29 cellular contexts compared by ENCODE assay signal in the genomic region with DNA sequence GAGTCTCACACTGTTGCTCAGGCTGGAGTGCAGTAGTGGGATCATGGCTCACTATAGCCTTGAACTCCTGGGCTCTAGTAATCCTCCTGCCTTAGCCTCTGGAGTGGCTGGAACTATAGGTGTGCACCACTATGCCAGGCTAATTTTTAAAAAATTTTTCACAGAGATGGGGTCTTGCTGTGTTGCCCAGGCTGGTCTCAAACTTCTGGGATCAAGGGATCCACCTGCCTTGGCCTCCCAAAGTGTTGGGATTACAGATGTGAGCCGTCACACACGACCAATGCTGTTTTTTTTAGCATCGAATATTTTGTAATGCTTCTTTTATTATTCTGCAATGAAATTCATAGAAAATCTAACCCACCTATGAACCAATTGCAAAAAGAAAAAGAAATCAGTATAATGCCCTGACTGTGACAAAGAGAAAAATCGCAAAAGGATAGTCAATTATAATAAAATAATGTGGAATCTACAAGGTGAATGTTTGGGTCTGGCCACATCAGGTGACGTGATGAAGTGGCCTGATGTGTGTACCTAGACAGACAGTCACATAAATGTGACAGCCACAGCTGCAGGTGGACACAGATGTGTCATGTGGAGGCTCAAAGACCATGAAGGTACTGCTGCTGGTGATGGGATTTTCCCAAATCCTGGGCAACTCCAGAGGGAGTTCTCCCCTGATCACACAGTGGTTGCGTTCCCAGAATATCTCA.
"Had no signal": no experiment of that assay in that cellular context is flagged by ENCODE, and none has a peak within 500 bp of the region (broad histone marks: within the 10 kb centered on the region; RNA-seq: fewer than 3 reads in every experiment).

No MANE protein-coding gene starts in this region.

- H2AFZ ChIP-seq: neural progenitor cell, parathyroid adenoma had no signal

- H3K36me3 Mint-ChIP-seq: stimulated activated memory B cell treated with anti-CD40 and anti-IgM and Interleukin-4, amounts not matched to agents 10 μg/mL and 1 μg/mL and 100 μg/mL, for 72 hours; type B pancreatic cell had no signal

- H3K4me1 ChIP-seq: neural progenitor cell, parathyroid adenoma, psoas muscle, spleen, suprapubic skin, testis, tibial artery, transverse colon, upper lobe of right lung, uterus had no signal

- H3K27me3 ChIP-seq: neural progenitor cell, ovary, testis, tibial artery, upper lobe of right lung, uterus had no signal

- DNase-seq: natural killer cell; occipital lobe; ovary; psoas muscle; right cardiac atrium; spleen; stimulated activated CD4-positive, alpha-beta T cell treated with anti-CD3 and anti-CD28 coated beads, Interleukin-12 subunit alpha, Interleukin-12 subunit beta, amount 100 ng/mL, for 4 hours; stimulated activated CD4-positive, alpha-beta T cell treated with anti-CD3 and anti-CD28 coated beads, Interleukin-1b, Interleukin-23, amount 100 ng/mL, for 48 hours; stimulated activated CD4-positive, alpha-beta T cell treated with anti-CD3 and anti-CD28 coated beads, Interleukin-4, amount 100 ng/mL, for 1 hour; stimulated activated CD4-positive, alpha-beta T cell treated with anti-CD3 and anti-CD28 coated beads, Interleukin-4, amount 100 ng/mL, for 4 hours; stimulated activated CD8-positive, alpha-beta memory T cell treated with anti-CD3 and anti-CD28 coated beads, Interleukin-4, amount 100 ng/mL, for 48 hours; stimulated activated naive CD4-positive, alpha-beta T cell; stimulated activated naive CD8-positive, alpha-beta T cell treated with anti-CD3 and anti-CD28 coated beads, Interleukin-15, amount 100 ng/mL, for 72 hours; stimulated activated naive CD8-positive, alpha-beta T cell treated with anti-CD3 and anti-CD28 coated beads, Interleukin-15, Interleukin-2, amounts not matched to agents 100 U/mL and 50 U/mL, for 24 hours; substantia nigra; testis; tibial artery; transverse colon; upper lobe of right lung; uterus had no signal

- H3K4me2 ChIP-seq: neural progenitor cell, smooth muscle cell had no signal

- H3K4me3 ChIP-seq: neural progenitor cell, ovary, psoas muscle, skin epidermis, smooth muscle cell, spleen, suprapubic skin, testis, tibial artery, transverse colon, upper lobe of right lung, uterus had no signal

- H3K9me3 ChIP-seq: ovary, suprapubic skin, testis, upper lobe of right lung had no signal

- ATAC-seq: natural killer cell; psoas muscle; right cardiac atrium; sciatic nerve; stimulated activated memory B cell treated with anti-CD40 and anti-IgM and Interleukin-4, amounts not matched to agents 10 μg/mL and 1 μg/mL and 100 μg/mL, for 72 hours; stimulated activated naive CD8-positive, alpha-beta T cell treated with anti-CD3 and anti-CD28 coated beads, Interleukin-15, amount 100 ng/mL, for 72 hours; stimulated activated naive CD8-positive, alpha-beta T cell treated with anti-CD3 and anti-CD28 coated beads, Interleukin-15, Interleukin-2, amounts not matched to agents 100 U/mL and 50 U/mL, for 24 hours; upper lobe of right lung had no signal

- H3K4me3 Mint-ChIP-seq: natural killer cell; nephron; neural progenitor cell; stimulated activated memory B cell treated with anti-CD40 and anti-IgM and Interleukin-4, amounts not matched to agents 10 μg/mL and 1 μg/mL and 100 μg/mL, for 72 hours; stimulated activated naive CD8-positive, alpha-beta T cell treated with anti-CD3 and anti-CD28 coated beads, Interleukin-15, amount 100 ng/mL, for 72 hours; type B pancreatic cell had no signal

- H3K27ac Mint-ChIP-seq: natural killer cell; neural progenitor cell; stimulated activated memory B cell treated with anti-CD40 and anti-IgM and Interleukin-4, amounts not matched to agents 10 μg/mL and 1 μg/mL and 100 μg/mL, for 72 hours; stimulated activated naive CD8-positive, alpha-beta T cell treated with anti-CD3 and anti-CD28 coated beads, Interleukin-15, amount 100 ng/mL, for 72 hours; type B pancreatic cell had no signal

- H3K4me1 Mint-ChIP-seq: natural killer cell; nephron; neural progenitor cell; stimulated activated memory B cell treated with anti-CD40 and anti-IgM and Interleukin-4, amounts not matched to agents 10 μg/mL and 1 μg/mL and 100 μg/mL, for 72 hours; stimulated activated naive CD8-positive, alpha-beta T cell treated with anti-CD3 and anti-CD28 coated beads, Interleukin-15, amount 100 ng/mL, for 72 hours had no signal

- H3K9ac ChIP-seq: neural progenitor cell, parathyroid adenoma had no signal

- H3K36me3 ChIP-seq: neural progenitor cell, ovary, spleen, suprapubic skin, tibial artery, transverse colon, upper lobe of right lung, uterus had no signal

- H3K27ac ChIP-seq: neural progenitor cell, ovary, parathyroid adenoma, psoas muscle, skin epidermis, spleen, suprapubic skin, testis, tibial artery, transverse colon, upper lobe of right lung, uterus had no signal
